ENCODE assay signal across 19 cellular contexts in genomic region chr3:175664911-175665310, GRCh38.
DNase-seq lines count a peak whose midpoint lies in the region; ATAC-seq and TF ChIP-seq lines count a peak whose summit lies in the region.
"Had no signal": no experiment of that assay in that cellular context is flagged by ENCODE, and none has a peak within 500 bp of the region (broad histone marks: within the 10 kb centered on the region; RNA-seq: fewer than 3 reads in every experiment).

No MANE protein-coding gene starts in this region.

- no peak overlapping the region for H3K9ac ChIP-seq in neural cell (ENCODE audit: low read length)
- H3K9ac ChIP-seq: BLaER1 treated with 17β-estradiol and CSF1 and Interleukin-3, amounts not matched to agents 10 nM and 100 nM had no signal

- H3K27ac ChIP-seq in neural cell (ENCODE audit: low read length) (no peak overlapping the region), body of pancreas (no peak overlapping the region)
- H3K27ac ChIP-seq: BLaER1 treated with 17β-estradiol and CSF1 and Interleukin-3, amounts not matched to agents 10 nM and 100 nM had no signal

- H3K9me3 ChIP-seq in neural cell (ENCODE audit: low read length) (no peaks in the 10 kb centered on the region), body of pancreas (no peaks in the 10 kb centered on the region)

- no peaks in the 10 kb centered on the region for H3K79me2 ChIP-seq in neural cell (replicated peaks; ENCODE audit: insufficient read depth, low read length)

- no peaks in the 10 kb centered on the region for H3F3A ChIP-seq in neural cell (ENCODE audit: insufficient read depth, low read length, poor library complexity, severe bottlenecking)

- no peaks in the 10 kb centered on the region for H4K20me1 ChIP-seq in neural cell (ENCODE audit: insufficient read depth)
- H4K20me1 ChIP-seq: BLaER1 treated with 17β-estradiol and CSF1 and Interleukin-3, amounts not matched to agents 10 nM and 100 nM had no signal

- no peak for TF ChIP-seq RAD21 in neural cell (conservative IDR thresholded peaks at IDR 0.05)

- H3K4me2 ChIP-seq in neural cell (ENCODE audit: low read length) = no peak overlapping the region
- H3K4me2 ChIP-seq: BLaER1 treated with 17β-estradiol and CSF1 and Interleukin-3, amounts not matched to agents 10 nM and 100 nM had no signal

- H3K36me3 ChIP-seq in neural cell (ENCODE audit: insufficient read depth, low read length) (no peaks in the 10 kb centered on the region), body of pancreas (replicated peaks in 1 of 2; ENCODE audit: insufficient read depth in 1 of 2, low read depth in 2 of 2) (no peaks in the 10 kb centered on the region)
- H3K36me3 ChIP-seq: BLaER1 treated with 17β-estradiol and CSF1 and Interleukin-3, amounts not matched to agents 10 nM and 100 nM had no signal

- H2AFZ ChIP-seq in neural cell (ENCODE audit: low read depth, low read length) = no peak overlapping the region

- H3K4me3 ChIP-seq in neural cell (ENCODE audit: low read length) (no peak overlapping the region), body of pancreas (no peak overlapping the region)
- H3K4me3 ChIP-seq: BLaER1 treated with 17β-estradiol and CSF1 and Interleukin-3, amounts not matched to agents 10 nM and 100 nM; K562 had no signal

- ATAC-seq in body of pancreas = no peak
- ATAC-seq: CD8-positive, alpha-beta T cell; K562; PC-3 had no signal

- H3K27me3 ChIP-seq in neural cell (ENCODE audit: insufficient read depth, low read depth, low read length) = no peaks in the 10 kb centered on the region
- H3K27me3 ChIP-seq in body of pancreas = no peaks in the 10 kb centered on the region
- H3K27me3 ChIP-seq: BLaER1 treated with 17β-estradiol and CSF1 and Interleukin-3, amounts not matched to agents 10 nM and 100 nM had no signal

- no peaks in the 10 kb centered on the region for H3K4me1 ChIP-seq in body of pancreas
- H3K4me1 ChIP-seq: BLaER1 treated with 17β-estradiol and CSF1 and Interleukin-3, amounts not matched to agents 10 nM and 100 nM had no signal

- DNase-seq in HPDE6-E6E7 (ENCODE audit: extremely low spot score) = peak; percentile 27
- peak; percentile 36 for DNase-seq in NCI-H146 (lab: John Stamatoyannopoulos, UW)
- DNase-seq in astrocyte of the hippocampus (ENCODE audit: low read depth, low spot score) = peak; percentile 1
- no peak for DNase-seq in GM19238 (ENCODE audit: insufficient read length, low spot score)
- no peak for DNase-seq in activated CD4-positive, alpha-beta T cell treated with anti-CD3 and anti-CD28 coated beads, Interleukin-2, amount 50 U/mL, for 48 hours
- no peak for DNase-seq in body of pancreas
- DNase-seq: CD8-positive, alpha-beta T cell; DMS79; H9; MV-4-11; NCI-H2029; NCI-H2171 treated with DMSO at 0.1 percent for 48 hours; NCI-H446 treated with DMSO at 0.1 percent for 48 hours; NCI-H82; PC-3; RPMI8226 had no signal

- no peak for TF ChIP-seq POLR2A in body of pancreas (IDR thresholded peaks at IDR 0.05)

- 21 to 24% methylated on average over 1 of the region's 1 CpG for WGBS in body of pancreas, 2 donors

- TF ChIP-seq EP300 in neural cell (conservative IDR thresholded peaks at IDR 0.05; ENCODE audit: poor library complexity, severe bottlenecking) = peak; percentile 71

- intact Hi-C loops in body of pancreas (cut with DNase I) = no loop called here

- no peak for TF ChIP-seq CTCF in neural cell (IDR thresholded peaks at IDR 0.05; ENCODE audit: poor library complexity, severe bottlenecking)
- no peak for TF ChIP-seq CTCF in body of pancreas (IDR thresholded peaks at IDR 0.05)

- H3K9me2 ChIP-seq in neural cell (ENCODE audit: insufficient read depth, low read length) = no peaks in the 10 kb centered on the region

TF ChIP-seq in neural cell, 6 proteins besides CTCF, POLR2A, EP300 and RAD21:
- TF ChIP-seq EZH2 (IDR thresholded peaks at IDR 0.05; ENCODE audit: borderline replicate concordance, insufficient read depth, low read length, poor library complexity, severe bottlenecking) (no peak), POLR2AphosphoS5 (IDR thresholded peaks at IDR 0.05) (peak; percentile 55)

Comparison
In these comparisons a context has a peak if more than half of its experiments do, and no peak if none do; other contexts are left out.
1. DNase-seq: peak in HPDE6-E6E7 (single experiment), NCI-H146 (single experiment) and astrocyte of the hippocampus (single experiment); none in GM19238 (single experiment), activated CD4-positive, alpha-beta T cell treated with anti-CD3 and anti-CD28 coated beads, Interleukin-2, amount 50 U/mL, for 48 hours (0 of 2) and body of pancreas (0 of 4).